In genomic region chr4:186058253-186058979, GRCh38 we compare ENCODE assay signal across 14 cellular contexts. TPM values are rescaled to one million over a fixed set of nuclear protein-coding genes. Genes with fewer than 3 reads are reported as not detected.
DNase-seq lines count a peak whose midpoint lies in the region; ATAC-seq and TF ChIP-seq lines count a peak whose summit lies in the region.
"Had no signal": no experiment of that assay in that cellular context is flagged by ENCODE, and none has a peak within 500 bp of the region (broad histone marks: within the 10 kb centered on the region; RNA-seq: fewer than 3 reads in every experiment).

No MANE protein-coding gene starts in this region.

- no peak for TF ChIP-seq CTCF in GM13976 (IDR thresholded peaks at IDR 0.05; ENCODE audit: borderline replicate concordance, control extremely low read depth, extremely low read depth, insufficient read depth, missing control alignments)
- TF ChIP-seq CTCF in activated CD8-positive, alpha-beta T cell treated with anti-CD3 and anti-CD28 coated beads for 36 hours (IDR thresholded peaks at IDR 0.05) = no peak

- DNase-seq in GM13976 (ENCODE audit: low spot score) (peak; percentile 77), left colon (no peak), NCI-H526 (lab: John Stamatoyannopoulos, UW) (no peak)
- peak; percentile 19 for DNase-seq in activated CD8-positive, alpha-beta T cell treated with anti-CD3 and anti-CD28 coated beads for 36 hours
- no peak for DNase-seq in activated T-cell treated with anti-CD3 and anti-CD28 coated beads, Interleukin-2, amount 50 U/mL, for 48 hours
- no peak for DNase-seq in NK-92 treated with Interleukin-12 subunit alpha and Interleukin-12 subunit beta, amount 100 ng/mL, for 24 hours (lab: John Stamatoyannopoulos, UW)
- DNase-seq: activated naive CD4-positive, alpha-beta T cell; CD4-positive, alpha-beta memory T cell; HCEC 1CT; NCI-H187 treated with DMSO at 0.1 percent for 48 hours; retina; SK-N-SH had no signal

- peaks cover 6% of the 10 kb centered on the region for H3K4me1 Mint-ChIP-seq in activated CD8-positive, alpha-beta T cell treated with anti-CD3 and anti-CD28 coated beads for 36 hours (ENCODE audit: low read depth)

- H3K27me3 Mint-ChIP-seq in activated CD8-positive, alpha-beta T cell treated with anti-CD3 and anti-CD28 coated beads for 36 hours = peaks cover 18% of the 10 kb centered on the region

- H3K36me3 Mint-ChIP-seq in activated CD8-positive, alpha-beta T cell treated with anti-CD3 and anti-CD28 coated beads for 36 hours (ENCODE audit: low read depth) = no peaks in the 10 kb centered on the region
- H3K36me3 Mint-ChIP-seq: CD4-positive, alpha-beta memory T cell had no signal

- POLR2A ChIA-PET in activated CD8-positive, alpha-beta T cell treated with anti-CD3 and anti-CD28 coated beads for 36 hours (lab: Charles Lee) = no interaction called here

- H3K27ac Mint-ChIP-seq in activated CD8-positive, alpha-beta T cell treated with anti-CD3 and anti-CD28 coated beads for 36 hours = no peak overlapping the region

- no peak overlapping the region for H3K4me3 Mint-ChIP-seq in activated CD8-positive, alpha-beta T cell treated with anti-CD3 and anti-CD28 coated beads for 36 hours
- H3K4me3 Mint-ChIP-seq: CD4-positive, alpha-beta memory T cell had no signal

- ATAC-seq in GM19467 (IDR thresholded peaks at IDR 0.05; ENCODE audit: unreplicated experiment) (peak; percentile 100), HG03045 (IDR thresholded peaks at IDR 0.05; ENCODE audit: unreplicated experiment) (peak; percentile 100), left colon (no peak)
- peak; percentile 61 for ATAC-seq in activated CD8-positive, alpha-beta T cell treated with anti-CD3 and anti-CD28 coated beads for 36 hours

- intact Hi-C loops in activated CD8-positive, alpha-beta T cell treated with anti-CD3 and anti-CD28 coated beads for 36 hours (cut with micrococcal nuclease) = no loop called here
- intact Hi-C loops in left colon (cut with DNase I, micrococcal nuclease) = no loop called here

- CTCF ChIA-PET in activated CD8-positive, alpha-beta T cell treated with anti-CD3 and anti-CD28 coated beads for 36 hours (lab: Charles Lee) = no interaction called here

- peaks cover 4% of the 10 kb centered on the region for H3K9me3 Mint-ChIP-seq in activated CD8-positive, alpha-beta T cell treated with anti-CD3 and anti-CD28 coated beads for 36 hours

- in situ Hi-C loops in GM13976 (cut with MboI; ENCODE audit: low sequenced_read_pairs, unreplicated experiment) = no loop called here

RNA-seq across cellular contexts. Expression of gene TLR3, which starts 10.5 kb away (rescaled TPM):
- total RNA-seq in activated CD8-positive, alpha-beta T cell treated with anti-CD3 and anti-CD28 coated beads for 36 hours = not detected
- total RNA-seq in left colon = 10 to 100 TPM; 29.0 to 30.4 TPM

RNA-seq across cellular contexts. Expression of gene FAM149A, which starts 46.1 kb away (rescaled TPM):
- under 1 TPM; 0.38 to 0.52 TPM for total RNA-seq in activated CD8-positive, alpha-beta T cell treated with anti-CD3 and anti-CD28 coated beads for 36 hours
- 10 to 100 TPM; 15.2 to 18.4 TPM for total RNA-seq in left colon

Comparison
In these comparisons a context has a peak if more than half of its experiments do, and no peak if none do; other contexts are left out.
1. DNase-seq: peak in GM13976 (single experiment) and activated CD8-positive, alpha-beta T cell treated with anti-CD3 and anti-CD28 coated beads for 36 hours (single experiment); none in left colon (0 of 2), NCI-H526 (0 of 2), activated T-cell treated with anti-CD3 and anti-CD28 coated beads, Interleukin-2, amount 50 U/mL, for 48 hours (0 of 2) and NK-92 treated with Interleukin-12 subunit alpha and Interleukin-12 subunit beta, amount 100 ng/mL, for 24 hours (single experiment).
2. RNA of gene TLR3, which starts 10.5 kb away (total RNA-seq): 29.0 to 30.4 TPM in left colon; not detected in activated CD8-positive, alpha-beta T cell treated with anti-CD3 and anti-CD28 coated beads for 36 hours; every median in the first group is over 10 times any median in the second.
3. RNA of gene FAM149A, which starts 46.1 kb away (total RNA-seq): 15.2 to 18.4 TPM in left colon; 0.38 to 0.52 TPM in activated CD8-positive, alpha-beta T cell treated with anti-CD3 and anti-CD28 coated beads for 36 hours; every median in the first group is over 10 times any median in the second.